13 cellular contexts compared by ENCODE assay signal in the genomic region with DNA sequence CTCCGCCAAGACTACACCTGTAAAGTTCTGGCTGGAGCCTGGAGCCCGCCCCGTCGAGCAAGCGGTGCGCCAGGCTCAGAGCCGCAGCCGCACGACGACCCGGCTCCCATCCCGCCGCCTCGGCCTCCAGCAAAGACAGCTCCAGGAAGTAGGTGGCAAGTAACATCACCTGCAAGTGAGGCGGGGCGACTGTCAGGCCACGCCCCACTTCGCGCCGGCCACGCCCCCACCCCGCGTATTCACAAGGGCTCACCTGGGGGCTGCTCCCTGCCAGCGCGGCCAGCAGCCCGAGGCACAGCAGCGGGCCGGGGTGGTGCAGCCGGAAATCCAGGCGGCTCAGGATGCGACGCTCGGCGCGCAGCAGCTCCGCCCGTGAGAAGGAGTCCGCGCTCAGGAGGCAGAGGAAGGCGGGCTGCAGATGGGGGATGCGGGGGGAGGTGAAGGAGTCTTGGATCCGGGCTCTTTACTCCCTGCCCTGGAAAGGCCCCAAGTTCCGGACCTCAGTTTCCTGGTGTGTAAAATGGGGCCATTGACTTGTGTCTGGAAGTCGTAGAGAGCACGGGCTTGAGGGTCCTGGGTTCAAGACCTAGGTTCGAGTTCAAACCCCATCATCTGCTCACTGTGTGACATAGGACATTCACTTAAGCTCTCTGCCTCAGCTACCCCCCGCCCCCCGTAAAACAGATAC. TPM values are rescaled to one million over a fixed set of nuclear protein-coding genes. Genes with fewer than 3 reads are reported as not detected.
DNase-seq lines count a peak whose midpoint lies in the region; ATAC-seq and TF ChIP-seq lines count a peak whose summit lies in the region.
"Had no signal": no experiment of that assay in that cellular context is flagged by ENCODE, and none has a peak within 500 bp of the region (broad histone marks: within the 10 kb centered on the region; RNA-seq: fewer than 3 reads in every experiment).

No MANE protein-coding gene starts in this region.

- peaks cover 42 to 62% of the 10 kb centered on the region in 2 donors for H3K27me3 Mint-ChIP-seq in CD8-positive, alpha-beta memory T cell
- peaks cover 73% of the 10 kb centered on the region for H3K27me3 Mint-ChIP-seq in mesothelial cell of epicardium (ENCODE audit: low read depth)

- no peak overlapping the region for H3K18ac ChIP-seq in mesendoderm (ENCODE audit: low read length)

- peaks cover 26% of the 10 kb centered on the region for H3K4me1 ChIP-seq in CD8-positive, alpha-beta memory T cell (ENCODE audit: insufficient read depth, low read length)
- no peaks in the 10 kb centered on the region for H3K4me1 ChIP-seq in mesendoderm (ENCODE audit: control insufficient read depth, low read depth, low read length)

- H3K56ac ChIP-seq in mesendoderm (ENCODE audit: low read length): no peak overlapping the region

- H3K9ac ChIP-seq in mesendoderm (ENCODE audit: low read length): no peak overlapping the region

- H3K27ac Mint-ChIP-seq in CD8-positive, alpha-beta memory T cell: no peak overlapping the region
- no peak overlapping the region for H3K27ac Mint-ChIP-seq in mesothelial cell of epicardium
- H3K27ac Mint-ChIP-seq: brain had no signal

- ATAC-seq in HG02885 (IDR thresholded peaks at IDR 0.05; ENCODE audit: poor library complexity, unreplicated experiment) (no peak), GM19328 (IDR thresholded peaks at IDR 0.05; ENCODE audit: unreplicated experiment) (no peak)

- no peaks in the 10 kb centered on the region for H3K9me3 ChIP-seq in CD8-positive, alpha-beta memory T cell (ENCODE audit: low read length)

- H3K27ac ChIP-seq in CD8-positive, alpha-beta memory T cell (ENCODE audit: low read depth, low read length): no peak overlapping the region
- H3K27ac ChIP-seq in mesendoderm (ENCODE audit: low read depth, low read length): no peak overlapping the region

- H4K8ac ChIP-seq in mesendoderm (ENCODE audit: low read depth, low read length): no peak overlapping the region

- no peak overlapping the region for H4K5ac ChIP-seq in mesendoderm (ENCODE audit: low read length)

- no peaks in the 10 kb centered on the region for H3K36me3 ChIP-seq in CD8-positive, alpha-beta memory T cell (ENCODE audit: insufficient read depth, low read length)
- no peaks in the 10 kb centered on the region for H3K36me3 ChIP-seq in mesendoderm (ENCODE audit: control insufficient read depth, insufficient read depth, low read length)

- no peak overlapping the region for H2BK15ac ChIP-seq in mesendoderm (replicated peaks; ENCODE audit: low read depth)

- no peak overlapping the region for H2BK5ac ChIP-seq in mesendoderm (ENCODE audit: low read length)

- no peaks in the 10 kb centered on the region for H3K79me2 ChIP-seq in mesendoderm (ENCODE audit: control insufficient read depth, insufficient read depth, low read length)

- H3K4me3 ChIP-seq in CD8-positive, alpha-beta memory T cell (ENCODE audit: low read length): no peak overlapping the region
- H3K4me3 ChIP-seq in mesendoderm (ENCODE audit: low read length): no peak overlapping the region

- no peak overlapping the region for H3K4me3 Mint-ChIP-seq in CD8-positive, alpha-beta memory T cell
- no peak overlapping the region for H3K4me3 Mint-ChIP-seq in mesothelial cell of epicardium

- peaks cover 27% of the 10 kb centered on the region for H3K27me3 ChIP-seq in CD8-positive, alpha-beta memory T cell (ENCODE audit: insufficient read depth, low read length, poor library complexity, severe bottlenecking)
- H3K27me3 ChIP-seq in mesendoderm (ENCODE audit: insufficient read depth, low read length, poor library complexity): peaks cover 3% of the 10 kb centered on the region

- H3K9me3 Mint-ChIP-seq in CD8-positive, alpha-beta memory T cell: peaks cover 0 to 8% (median 0%) of the 10 kb centered on the region in 5 donors
- H3K9me3 Mint-ChIP-seq in mesothelial cell of epicardium: peaks cover 5% of the 10 kb centered on the region

- H3K36me3 Mint-ChIP-seq in CD8-positive, alpha-beta memory T cell: peaks cover 0 to 5% (median 3%) of the 10 kb centered on the region in 3 donors
- no peaks in the 10 kb centered on the region for H3K36me3 Mint-ChIP-seq in mesothelial cell of epicardium
- H3K36me3 Mint-ChIP-seq: brain had no signal

- POLR2A ChIA-PET in CD8-positive, alpha-beta memory T cell (lab: Charles Lee): no interaction called here

- peak in 3 of 5 donors; percentile 17 to 43 (median 38) for DNase-seq in CD8-positive, alpha-beta memory T cell
- peak; percentile 42 for DNase-seq in NCI-H2029 treated with DMSO at 0.1 percent for 48 hours (lab: John Stamatoyannopoulos, UW)
- peak; percentile 19 for DNase-seq in activated naive CD4-positive, alpha-beta T cell treated with Interleukin-2 at 50 U/mL for 16 hours
- DNase-seq in mesendoderm: peak; percentile 58
- DNase-seq in HuH-7.5 (ENCODE audit: low spot score): no peak
- DNase-seq in mesothelial cell of epicardium (ENCODE audit: low spot score in 2 of 2, unreplicated experiment in 2 of 2): no peak
- DNase-seq: occipital lobe had no signal

- peaks cover 11 to 25% (median 17%) of the 10 kb centered on the region in 3 donors for H3K4me1 Mint-ChIP-seq in CD8-positive, alpha-beta memory T cell
- peaks cover 2% of the 10 kb centered on the region for H3K4me1 Mint-ChIP-seq in mesothelial cell of epicardium

- H3K4me2 ChIP-seq in mesendoderm (ENCODE audit: low read length): no peak overlapping the region

- WGBS in mesendoderm (ENCODE audit: extremely low coverage, insufficient coverage, low lambda C conversion rate): no CpG with 5 or more reads among the region's 48 CpGs

- no peaks in the 10 kb centered on the region for H3K79me1 ChIP-seq in mesendoderm (ENCODE audit: low read length)

- CTCF ChIA-PET in CD8-positive, alpha-beta memory T cell (lab: Charles Lee): interaction anchor here (1.0 to 1.5 kb wide), 2 partner anchors 82 to 83 kb away, joined by 4 to 10 read pairs; no protein-coding TSS in a partner anchor

- TF ChIP-seq CTCF in mesothelial cell of epicardium (IDR thresholded peaks at IDR 0.05; ENCODE audit: unreplicated experiment): no peak

- no peak overlapping the region for H3K23ac ChIP-seq in mesendoderm (ENCODE audit: low read length)

- no peak overlapping the region for H3K4ac ChIP-seq in mesendoderm (ENCODE audit: low read depth, low read length)

- H2BK120ac ChIP-seq in mesendoderm (ENCODE audit: low read depth, low read length): no peak overlapping the region

- no peak overlapping the region for H2AK5ac ChIP-seq in mesendoderm (ENCODE audit: low read length)

RNA-seq across cellular contexts. Expression of a gene that starts 3.2 kb away (rescaled TPM):
- total RNA-seq in CD8-positive, alpha-beta memory T cell: under 1 TPM in 1 of 2 experiments, not detected in 1; 0.11 TPM
- polyA plus RNA-seq in CD8-positive, alpha-beta memory T cell: not detected
- polyA plus RNA-seq in mesendoderm (2013, experiment 1 of 2): 0.28 TPM
- 0.15 TPM for polyA plus RNA-seq in mesendoderm (2013, experiment 2 of 2)
- total RNA-seq in mesothelial cell of epicardium: 0.98 to 1.8 TPM (median 1.0 TPM) in 3 replicates
- polyA plus RNA-seq: CD14-positive monocyte had no signal

RNA-seq across cellular contexts. Expression of a gene that starts 5.1 kb away (rescaled TPM):
- total RNA-seq in CD8-positive, alpha-beta memory T cell: not detected
- polyA plus RNA-seq in CD8-positive, alpha-beta memory T cell: not detected
- not detected for polyA plus RNA-seq in mesendoderm (2013, experiment 1 of 2)
- polyA plus RNA-seq in mesendoderm (2013, experiment 2 of 2): not detected
- not detected in 3 replicates for total RNA-seq in mesothelial cell of epicardium
- total RNA-seq: kidney epithelial cell had no signal
- polyA plus RNA-seq: CD14-positive monocyte, esophagus had no signal

RNA-seq across cellular contexts. Expression of a gene that starts 32.1 kb away (rescaled TPM):
- total RNA-seq in CD8-positive, alpha-beta memory T cell: 10 to 100 TPM; 13.9 to 15.4 TPM
- polyA plus RNA-seq in CD8-positive, alpha-beta memory T cell: 1.3 TPM
- 5.2 TPM for polyA plus RNA-seq in mesendoderm (2013, experiment 1 of 2)
- 5.7 TPM for polyA plus RNA-seq in mesendoderm (2013, experiment 2 of 2)
- total RNA-seq in mesothelial cell of epicardium: 30.7 to 32.7 TPM (median 31.4 TPM) in 3 replicates

Comparison
In these comparisons a context has a peak if more than half of its experiments do, and no peak if none do; other contexts are left out.
1. DNase-seq: peak in CD8-positive, alpha-beta memory T cell (3 of 5), NCI-H2029 treated with DMSO at 0.1 percent for 48 hours (single experiment), activated naive CD4-positive, alpha-beta T cell treated with Interleukin-2 at 50 U/mL for 16 hours (single experiment) and mesendoderm (single experiment); none in HuH-7.5 (single experiment) and mesothelial cell of epicardium (0 of 2).